In genomic region chr10:124417846-124418725, GRCh38 we compare ENCODE assay signal across 8 cellular contexts. TPM values are rescaled to one million over a fixed set of nuclear protein-coding genes. Genes with fewer than 3 reads are reported as not detected.
A peak's percentile ranks its signal among the peaks of the same experiment; 100 is the strongest.
DNase-seq lines count a peak whose midpoint lies in the region; ATAC-seq and TF ChIP-seq lines count a peak whose summit lies in the region.

No MANE protein-coding gene starts in this region.

- peak overlapping the region; percentile 86 to 93 (median 92) for H3K4me3 Mint-ChIP-seq in nephron

- H3K9me3 Mint-ChIP-seq in nephron, result no peaks in the 10 kb centered on the region

- no peaks in the 10 kb centered on the region for H3K36me3 Mint-ChIP-seq in nephron (ENCODE audit: low read depth)

- H3K27ac Mint-ChIP-seq in nephron, result peak overlapping the region in 2 of 3 experiments; percentile 63 to 81

- DNase-seq in 8988T (peak; percentile 33), activated gamma-delta T cell treated with Interleukin-2 at 50 U/mL for 16 hours (peak; percentile 31), foreskin fibroblast (peak; percentile 43 to 77), stromal cell of bone marrow (ENCODE audit: low read depth) (peak; percentile 38)

- no peak for TF ChIP-seq CTCF in foreskin fibroblast (IDR thresholded peaks at IDR 0.05; ENCODE audit: low read depth, low read length)
- TF ChIP-seq CTCF in nephron (IDR thresholded peaks at IDR 0.05; ENCODE audit: unreplicated experiment in 3 of 3), result no peak

- peaks cover 28% of the 10 kb centered on the region for H3K27me3 Mint-ChIP-seq in nephron (ENCODE audit: low read depth)

- ATAC-seq in GM18867 (IDR thresholded peaks at IDR 0.05; ENCODE audit: unreplicated experiment), result peak; percentile 28
- ATAC-seq in HG03139 (IDR thresholded peaks at IDR 0.05; ENCODE audit: unreplicated experiment), result peak; percentile 17

- H3K4me1 Mint-ChIP-seq in nephron, result peaks cover 28% of the 10 kb centered on the region

- H3K4me3 ChIP-seq in foreskin fibroblast (ENCODE audit: low read depth in 1 of 2, low read length in 2 of 2), result peak overlapping the region; percentile 77 to 91

TF ChIP-seq in PFSK-1, 5 proteins besides CTCF, POLR2A, EP300 and RAD21:
- TF ChIP-seq TAF1 (IDR thresholded peaks at IDR 0.05; ENCODE audit: borderline replicate concordance, insufficient read depth, low read length) (no peak), SIN3A (IDR thresholded peaks at IDR 0.05; ENCODE audit: borderline replicate concordance, insufficient read depth, low read length) (peak; percentile 55; the same call in 1 of the 2 replicates), FOXP2 (optimal IDR thresholded peaks at IDR 0.05; ENCODE audit: borderline replicate concordance, extremely low read depth, extremely low read length, insufficient read depth) (no peak), POLR2AphosphoS5 (IDR thresholded peaks at IDR 0.05; ENCODE audit: low read depth, low read length) (no peak)
- TF ChIP-seq, protein P1, sequence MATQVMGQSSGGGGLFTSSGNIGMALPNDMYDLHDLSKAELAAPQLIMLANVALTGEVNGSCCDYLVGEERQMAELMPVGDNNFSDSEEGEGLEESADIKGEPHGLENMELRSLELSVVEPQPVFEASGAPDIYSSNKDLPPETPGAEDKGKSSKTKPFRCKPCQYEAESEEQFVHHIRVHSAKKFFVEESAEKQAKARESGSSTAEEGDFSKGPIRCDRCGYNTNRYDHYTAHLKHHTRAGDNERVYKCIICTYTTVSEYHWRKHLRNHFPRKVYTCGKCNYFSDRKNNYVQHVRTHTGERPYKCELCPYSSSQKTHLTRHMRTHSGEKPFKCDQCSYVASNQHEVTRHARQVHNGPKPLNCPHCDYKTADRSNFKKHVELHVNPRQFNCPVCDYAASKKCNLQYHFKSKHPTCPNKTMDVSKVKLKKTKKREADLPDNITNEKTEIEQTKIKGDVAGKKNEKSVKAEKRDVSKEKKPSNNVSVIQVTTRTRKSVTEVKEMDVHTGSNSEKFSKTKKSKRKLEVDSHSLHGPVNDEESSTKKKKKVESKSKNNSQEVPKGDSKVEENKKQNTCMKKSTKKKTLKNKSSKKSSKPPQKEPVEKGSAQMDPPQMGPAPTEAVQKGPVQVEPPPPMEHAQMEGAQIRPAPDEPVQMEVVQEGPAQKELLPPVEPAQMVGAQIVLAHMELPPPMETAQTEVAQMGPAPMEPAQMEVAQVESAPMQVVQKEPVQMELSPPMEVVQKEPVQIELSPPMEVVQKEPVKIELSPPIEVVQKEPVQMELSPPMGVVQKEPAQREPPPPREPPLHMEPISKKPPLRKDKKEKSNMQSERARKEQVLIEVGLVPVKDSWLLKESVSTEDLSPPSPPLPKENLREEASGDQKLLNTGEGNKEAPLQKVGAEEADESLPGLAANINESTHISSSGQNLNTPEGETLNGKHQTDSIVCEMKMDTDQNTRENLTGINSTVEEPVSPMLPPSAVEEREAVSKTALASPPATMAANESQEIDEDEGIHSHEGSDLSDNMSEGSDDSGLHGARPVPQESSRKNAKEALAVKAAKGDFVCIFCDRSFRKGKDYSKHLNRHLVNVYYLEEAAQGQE (IDR thresholded peaks at IDR 0.05; ENCODE audit: insufficient read depth in 1 of 2, low read depth in 2 of 2, low read length in 2 of 2), result no peak

RNA-seq across cellular contexts. Expression of gene OAT, which starts 0.6 kb away (rescaled TPM):
- 23.6 TPM for polyA plus RNA-seq in PFSK-1 (2012; ENCODE audit: insufficient read length, low read depth)

RNA-seq across cellular contexts. Expression of gene NKX1-2, which starts 31.7 kb away (rescaled TPM):
- not detected for polyA plus RNA-seq in PFSK-1 (2012; ENCODE audit: insufficient read length, low read depth)

RNA-seq across cellular contexts. Expression of gene LHPP, which starts 43.5 kb away (rescaled TPM):
- polyA plus RNA-seq in PFSK-1 (2012; ENCODE audit: insufficient read length, low read depth), result 21.1 TPM

Comparison
In these comparisons a context has a peak if more than half of its experiments do, and no peak if none do; other contexts are left out.
1. Peak in every context shown above with its lines: DNase-seq, ATAC-seq and H3K4me3 ChIP-seq.